Comparison of ENCODE assay signal across 9 cellular contexts in genomic region chr1:225877570-225877969, GRCh38. TPM values are rescaled to one million over a fixed set of nuclear protein-coding genes. Genes with fewer than 3 reads are reported as not detected.
DNase-seq lines count a peak whose midpoint lies in the region; ATAC-seq and TF ChIP-seq lines count a peak whose summit lies in the region.
"Had no signal": no experiment of that assay in that cellular context is flagged by ENCODE, and none has a peak within 500 bp of the region (broad histone marks: within the 10 kb centered on the region; RNA-seq: fewer than 3 reads in every experiment).

No MANE protein-coding gene starts in this region.

- no peaks in the 10 kb centered on the region for H3K9me3 ChIP-seq in Panc1 (ENCODE audit: control insufficient read depth, insufficient read depth, low read depth, low read length)
- no peaks in the 10 kb centered on the region for H3K9me3 ChIP-seq in left lung
- H3K9me3 ChIP-seq in thoracic aorta, result no peaks in the 10 kb centered on the region

- no TSS peak for BruUV-seq in Panc1 (replicated peaks; lab: Mats Ljungman, UMichigan)

- H3K4me3 ChIP-seq in Panc1 (ENCODE audit: low read depth in 2 of 2, low read length in 2 of 2) (no peak overlapping the region), left lung (no peak overlapping the region), thoracic aorta (no peak overlapping the region)
- H3K4me3 ChIP-seq: lung had no signal

- in situ Hi-C loops in Panc1 (cut with HindIII; ENCODE audit: low pct_unique_long_range_greater_than_20kb, low sequenced_read_pairs), result no loop called here

- no peaks in the 10 kb centered on the region; the same call in 1 of the 2 replicates for H3K36me3 ChIP-seq in Panc1 (ENCODE audit: control insufficient read depth, insufficient read depth, low read length)
- peaks cover 0 to 51% of the 10 kb centered on the region in 2 donors for H3K36me3 ChIP-seq in left lung
- peaks cover 28% of the 10 kb centered on the region for H3K36me3 ChIP-seq in thoracic aorta

- H3K4me1 ChIP-seq in Panc1 (ENCODE audit: control insufficient read depth, insufficient read depth, low read length) (peaks cover 36% of the 10 kb centered on the region), left lung (peaks cover 20 to 68% of the 10 kb centered on the region in 2 donors), thoracic aorta (ENCODE audit: control insufficient read depth in 1 of 2, low read depth in 2 of 2) (peaks cover 36 to 49% of the 10 kb centered on the region in 2 donors)

- intact Hi-C loops in Panc1 (cut with micrococcal nuclease; ENCODE audit: unreplicated experiment) (no loop called here), left lung (cut with DNase I) (no loop called here)

- H3K27me3 ChIP-seq in Panc1 (ENCODE audit: control insufficient read depth, insufficient read depth, low read length) (no peaks in the 10 kb centered on the region), left lung (no peaks in the 10 kb centered on the region), thoracic aorta (replicated peaks; ENCODE audit: insufficient read depth) (no peaks in the 10 kb centered on the region)

- H3K27ac ChIP-seq in Panc1 (ENCODE audit: low read length), result no peak overlapping the region
- peak overlapping the region in 1 of 2 donors; percentile 15 for H3K27ac ChIP-seq in left lung
- peak overlapping the region; percentile 35 to 51 for H3K27ac ChIP-seq in thoracic aorta

- POLR2A ChIA-PET in Panc1 (lab: Charles Lee), result no interaction called here

- DNase-seq in AG08396 (ENCODE audit: low spot score), result peak; percentile 64
- DNase-seq in GM04503 (ENCODE audit: low read depth), result peak; percentile 16
- DNase-seq in Panc1 (ENCODE audit: low read depth, low spot score), result no peak
- DNase-seq in cerebellum (ENCODE audit: low spot score), result peak; percentile 24
- no peak for DNase-seq in left lung
- no peak for DNase-seq in thoracic aorta (ENCODE audit: low spot score)
- DNase-seq in cortex of kidney (lab: John Stamatoyannopoulos, UW), result no peak

- peak; percentile 84 for TF ChIP-seq CTCF in Panc1 (IDR thresholded peaks at IDR 0.05)
- peak; percentile 25 to 33 for TF ChIP-seq CTCF in left lung (IDR thresholded peaks at IDR 0.05)
- TF ChIP-seq CTCF in thoracic aorta (IDR thresholded peaks at IDR 0.05), result peak; percentile 48

- CTCF ChIA-PET in Panc1 (lab: Charles Lee), result no interaction called here

- ATAC-seq in Panc1 (0 out of 2 replicates have a peak, but pooled peaks have one; percentile 39), left lung (no peak), thoracic aorta (ENCODE audit: insufficient number of reproducible peaks, low FRiP score, low read depth) (peak; percentile 23), HG03095 (IDR thresholded peaks at IDR 0.05; ENCODE audit: unreplicated experiment) (no peak)

RNA-seq across cellular contexts. Expression of gene TMEM63A, which starts 4.6 kb away (rescaled TPM):
- total RNA-seq in Panc1 (2021; ENCODE audit: unreplicated experiment) (31.4 TPM), cerebellum (15.1 TPM), left lung (10 to 100 TPM; 77.4 to 98.5 TPM), thoracic aorta (100 to 1,000 TPM in 1 of 2 donors, 10 to 100 TPM in 1; 75.1 to 105 TPM)
- polyA plus RNA-seq in Panc1 (2012; ENCODE audit: insufficient read length), result 22.7 TPM

RNA-seq across cellular contexts. Expression of gene LEFTY1, which starts 11.4 kb away (rescaled TPM):
- total RNA-seq in Panc1 (2021; ENCODE audit: unreplicated experiment) (not detected), cerebellum (not detected), left lung (under 1 TPM in 1 of 2 donors, not detected in 1; 0.61 TPM), thoracic aorta (not detected)
- 0.29 TPM for polyA plus RNA-seq in Panc1 (2012; ENCODE audit: insufficient read length)

RNA-seq across cellular contexts. Expression of gene PYCR2, which starts 46.5 kb away (rescaled TPM):
- 74.4 TPM for total RNA-seq in Panc1 (2021; ENCODE audit: unreplicated experiment)
- 116 TPM for polyA plus RNA-seq in Panc1 (2012; ENCODE audit: insufficient read length)
- 15.6 TPM for total RNA-seq in cerebellum
- 10 to 100 TPM; 52.7 to 59.8 TPM for total RNA-seq in left lung
- total RNA-seq in thoracic aorta, result 10 to 100 TPM; 46.6 to 50.2 TPM

Comparison
In these comparisons a context has a peak if more than half of its experiments do, and no peak if none do; other contexts are left out.
1. DNase-seq: peak in AG08396 (single experiment), GM04503 (single experiment) and cerebellum (single experiment); none in Panc1 (single experiment), left lung (0 of 2), thoracic aorta (single experiment) and cortex of kidney (single experiment).
2. ATAC-seq: peak in Panc1 (single experiment) and thoracic aorta (single experiment); none in left lung (single experiment) and HG03095 (single experiment).
3. CTCF ChIP-seq: peak in every context shown above with its lines; median percentile 84 in Panc1; 48 in thoracic aorta; 29 in left lung.